8 cellular contexts compared by ENCODE assay signal in the genomic region with DNA sequence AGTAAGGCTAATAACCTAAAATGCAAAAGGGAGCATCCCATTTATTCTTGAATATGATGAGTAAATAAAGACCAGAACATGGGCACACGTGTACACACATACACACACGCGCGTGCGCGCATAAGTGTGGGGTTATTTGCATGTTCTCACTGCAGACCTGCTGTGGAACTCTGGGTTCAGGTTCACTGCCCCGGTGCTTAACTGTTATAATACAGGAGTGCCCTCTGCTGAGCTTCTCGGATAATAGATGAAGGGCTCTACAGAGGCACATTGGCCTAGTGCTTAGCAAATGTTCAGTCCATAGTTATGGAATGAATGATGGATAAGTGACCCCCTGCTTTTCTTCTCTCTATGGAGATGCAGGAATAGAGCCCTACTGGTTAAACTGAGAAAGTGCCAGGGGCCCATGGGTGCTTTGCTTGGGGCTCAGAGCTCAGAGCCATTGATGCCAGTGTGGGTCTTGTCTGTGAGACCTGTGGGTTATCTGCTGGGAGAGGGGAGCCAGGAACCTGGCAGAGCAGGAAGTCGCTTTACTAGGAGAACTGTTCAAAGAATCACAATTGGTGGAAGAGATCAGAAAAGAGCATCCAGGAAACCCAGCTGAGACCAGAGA. TPM values are rescaled to one million over a fixed set of nuclear protein-coding genes. Genes with fewer than 3 reads are reported as not detected.
DNase-seq lines count a peak whose midpoint lies in the region; ATAC-seq and TF ChIP-seq lines count a peak whose summit lies in the region.

No MANE protein-coding gene starts in this region.

- TF ChIP-seq CTCF in Panc1 (IDR thresholded peaks at IDR 0.05) = peak; percentile 87

- POLR2A ChIA-PET in CD8-positive, alpha-beta memory T cell (lab: Charles Lee) = interaction anchor here (1.0 kb wide), 1 partner anchor 365 kb away, joined by 4 read pairs; no protein-coding TSS in a partner anchor
- POLR2A ChIA-PET in Panc1 (lab: Charles Lee) = no interaction called here

- in situ Hi-C loops in Panc1 (cut with HindIII; ENCODE audit: low pct_unique_long_range_greater_than_20kb, low sequenced_read_pairs) = no loop called here

- peak; percentile 60 to 86 (median 71) for DNase-seq in CD8-positive, alpha-beta memory T cell
- DNase-seq in Panc1 (ENCODE audit: low read depth, low spot score) (no peak), globus pallidus (ENCODE audit: low spot score) (peak; percentile 47), renal cortical epithelial cell (ENCODE audit: low read depth) (peak; percentile 81), NCI-H187 treated with DMSO at 0.1 percent for 48 hours (lab: John Stamatoyannopoulos, UW) (no peak)
- peak; percentile 61 for DNase-seq in activated T-helper 9 cell treated with anti-CD3 and anti-CD28 coated beads, Interleukin-2, amount 50 U/mL, for 16 hours (ENCODE audit: low read depth)

- peaks cover 0 to 3% (median 0%) of the 10 kb centered on the region in 5 donors for H3K9me3 Mint-ChIP-seq in CD8-positive, alpha-beta memory T cell

- ATAC-seq in GM19351 (IDR thresholded peaks at IDR 0.05; ENCODE audit: unreplicated experiment) = peak; percentile 53
- ATAC-seq in HG03565 (IDR thresholded peaks at IDR 0.05; ENCODE audit: unreplicated experiment) = peak; percentile 44
- ATAC-seq in Panc1 = peak; percentile 51

- no TSS peak for BruUV-seq in Panc1 (replicated peaks; lab: Mats Ljungman, UMichigan)

- intact Hi-C loops in Panc1 (cut with micrococcal nuclease; ENCODE audit: unreplicated experiment) = loop anchor here (2.0 kb wide), 1 partner anchor 524 kb away; no protein-coding TSS in a partner anchor

- H3K4me1 Mint-ChIP-seq in CD8-positive, alpha-beta memory T cell = peaks cover 30 to 32% (median 31%) of the 10 kb centered on the region in 3 donors

- H3K27me3 ChIP-seq in CD8-positive, alpha-beta memory T cell (ENCODE audit: insufficient read depth, low read length, poor library complexity, severe bottlenecking) = no peaks in the 10 kb centered on the region
- no peaks in the 10 kb centered on the region for H3K27me3 ChIP-seq in Panc1 (ENCODE audit: control insufficient read depth, insufficient read depth, low read length)

- no peak overlapping the region for H3K27ac ChIP-seq in CD8-positive, alpha-beta memory T cell (ENCODE audit: low read depth, low read length)
- H3K27ac ChIP-seq in Panc1 (ENCODE audit: low read length) = peak overlapping the region; percentile 89

- H3K27me3 Mint-ChIP-seq in CD8-positive, alpha-beta memory T cell = peaks cover 0 to 11% of the 10 kb centered on the region in 2 donors

- no peak overlapping the region for H3K4me3 ChIP-seq in CD8-positive, alpha-beta memory T cell (ENCODE audit: low read length)
- H3K4me3 ChIP-seq in Panc1 (ENCODE audit: low read depth in 2 of 2, low read length in 2 of 2) = no peak overlapping the region

- H3K9me3 ChIP-seq in CD8-positive, alpha-beta memory T cell (ENCODE audit: low read length) = no peaks in the 10 kb centered on the region
- H3K9me3 ChIP-seq in Panc1 (ENCODE audit: control insufficient read depth, insufficient read depth, low read depth, low read length) = no peaks in the 10 kb centered on the region

- H3K4me3 Mint-ChIP-seq in CD8-positive, alpha-beta memory T cell = peak overlapping the region; percentile 21 to 88 (median 67)

- H3K27ac Mint-ChIP-seq in CD8-positive, alpha-beta memory T cell = peak overlapping the region; percentile 85 to 99 (median 96)

- peaks cover 33% of the 10 kb centered on the region for H3K4me1 ChIP-seq in CD8-positive, alpha-beta memory T cell (ENCODE audit: insufficient read depth, low read length)
- peaks cover 36% of the 10 kb centered on the region for H3K4me1 ChIP-seq in Panc1 (ENCODE audit: control insufficient read depth, insufficient read depth, low read length)

- CTCF ChIA-PET in CD8-positive, alpha-beta memory T cell (lab: Charles Lee) = interaction anchor here (0.6 to 4.2 kb wide), 24 partner anchors 11 to 636 kb away, joined by 3 to 47 read pairs (median 4); no protein-coding TSS in a partner anchor
- CTCF ChIA-PET in Panc1 (lab: Charles Lee) = interaction anchor here (0.5 to 0.6 kb wide), 2 partner anchors 232 to 522 kb away, joined by 3 to 4 read pairs; no protein-coding TSS in a partner anchor

- H3K36me3 ChIP-seq in CD8-positive, alpha-beta memory T cell (ENCODE audit: insufficient read depth, low read length) = peaks cover 8% of the 10 kb centered on the region
- H3K36me3 ChIP-seq in Panc1 (ENCODE audit: control insufficient read depth, insufficient read depth, low read length) = no peaks in the 10 kb centered on the region

- peaks cover 4 to 11% (median 11%) of the 10 kb centered on the region in 3 donors for H3K36me3 Mint-ChIP-seq in CD8-positive, alpha-beta memory T cell

RNA-seq across cellular contexts. Expression of gene ARL4C, which starts 3.6 kb away (rescaled TPM):
- total RNA-seq in CD8-positive, alpha-beta memory T cell = 10 to 100 TPM; 54.0 to 54.7 TPM
- 247 TPM for polyA plus RNA-seq in CD8-positive, alpha-beta memory T cell
- total RNA-seq in Panc1 (2021; ENCODE audit: unreplicated experiment) = 151 TPM
- 176 TPM for polyA plus RNA-seq in Panc1 (2012; ENCODE audit: insufficient read length)
- 98.6 and 119 TPM in 2 replicates for total RNA-seq in renal cortical epithelial cell

Comparison
In these comparisons a context has a peak if more than half of its experiments do, and no peak if none do; other contexts are left out.
1. DNase-seq: peak in CD8-positive, alpha-beta memory T cell (5 of 5), activated T-helper 9 cell treated with anti-CD3 and anti-CD28 coated beads, Interleukin-2, amount 50 U/mL, for 16 hours (single experiment), globus pallidus (single experiment) and renal cortical epithelial cell (single experiment); none in Panc1 (single experiment) and NCI-H187 treated with DMSO at 0.1 percent for 48 hours (single experiment).
2. Peak in every context shown above with its lines, with median percentiles within 50 percentile points of each other: ATAC-seq.